ENCODE assay signal across 8 cellular contexts in the genomic region with DNA sequence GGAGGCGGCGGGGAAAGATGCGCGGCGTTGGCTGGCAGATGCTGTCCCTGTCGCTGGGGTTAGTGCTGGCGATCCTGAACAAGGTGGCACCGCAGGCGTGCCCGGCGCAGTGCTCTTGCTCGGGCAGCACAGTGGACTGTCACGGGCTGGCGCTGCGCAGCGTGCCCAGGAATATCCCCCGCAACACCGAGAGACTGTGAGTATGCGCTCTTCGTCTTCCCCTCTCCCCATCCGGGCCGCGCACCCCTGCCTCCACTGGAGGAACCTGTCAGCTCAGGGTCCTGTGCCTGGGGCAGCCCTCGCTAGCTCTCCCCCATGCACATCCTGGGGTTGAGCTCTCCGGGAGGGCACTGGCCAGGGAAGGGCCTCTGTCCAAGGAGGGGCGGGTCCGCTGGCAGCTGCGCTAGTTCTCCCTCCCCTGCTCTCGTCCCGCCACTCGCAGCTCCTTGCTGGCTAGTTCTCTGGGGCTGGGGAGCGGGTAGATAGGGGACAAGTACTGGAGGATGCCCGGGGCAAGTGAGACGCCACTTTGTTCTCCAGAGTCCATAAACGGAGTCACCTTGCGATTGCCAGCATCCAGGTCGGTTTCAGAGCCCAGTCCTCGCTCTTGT. TPM values are rescaled to one million over a fixed set of nuclear protein-coding genes. Genes with fewer than 3 reads are reported as not detected.
DNase-seq lines count a peak whose midpoint lies in the region; ATAC-seq and TF ChIP-seq lines count a peak whose summit lies in the region.

No MANE protein-coding gene starts in this region.

- POLR2A ChIA-PET in HEK293 (lab: Yijun Ruan, JAX) = interaction anchor here (0.6 to 3.6 kb wide), 8 partner anchors 11 to 112 kb away, joined by 3 to 26 read pairs (median 3); no protein-coding TSS in a partner anchor
- POLR2A ChIA-PET in T-cell (lab: Charles Lee) = no interaction called here

- H3K9me3 Mint-ChIP-seq in endothelial cell (ENCODE audit: unreplicated experiment) (no peaks in the 10 kb centered on the region), T-cell (no peaks in the 10 kb centered on the region)

- H3K27ac Mint-ChIP-seq in endothelial cell (ENCODE audit: unreplicated experiment) = no peak overlapping the region
- H3K27ac Mint-ChIP-seq in T-cell = no peak overlapping the region

- H3K9me3 ChIP-seq in HEK293 (ENCODE audit: control insufficient read depth, insufficient read depth, low read depth, low read length) (no peaks in the 10 kb centered on the region), muscle layer of colon (ENCODE audit: low read length) (no peaks in the 10 kb centered on the region)

- CTCF ChIA-PET in HEK293 (lab: Yijun Ruan, JAX) = interaction anchor here (0.7 kb wide), 1 partner anchor 12 kb away, joined by 3 read pairs; no protein-coding TSS in a partner anchor
- CTCF ChIA-PET in T-cell (lab: Charles Lee) = no interaction called here

- H3K36me3 Mint-ChIP-seq in endothelial cell (ENCODE audit: low read depth, unreplicated experiment) (peaks cover 3% of the 10 kb centered on the region), T-cell (no peaks in the 10 kb centered on the region)

- no peak for ATAC-seq in T-cell (replicated peaks in 1 of 4)
- ATAC-seq in GM21576 (IDR thresholded peaks at IDR 0.05; ENCODE audit: unreplicated experiment) = no peak
- no peak for ATAC-seq in HG02678 (IDR thresholded peaks at IDR 0.05; ENCODE audit: unreplicated experiment)

- peaks cover 21% of the 10 kb centered on the region for H3K27me3 Mint-ChIP-seq in endothelial cell (ENCODE audit: unreplicated experiment)
- peaks cover 32 to 44% of the 10 kb centered on the region in 2 donors for H3K27me3 Mint-ChIP-seq in T-cell

- H3K36me3 ChIP-seq in HEK293 (ENCODE audit: control insufficient read depth in 2 of 2, insufficient read depth in 1 of 2, low read length in 2 of 2) = peaks cover 0 to 55% of the 10 kb centered on the region in 2 experiments; a peak in 2 of 3 replicates
- no peaks in the 10 kb centered on the region for H3K36me3 ChIP-seq in muscle layer of colon (ENCODE audit: insufficient read depth, low read length)

- H3K4me3 Mint-ChIP-seq in endothelial cell (ENCODE audit: unreplicated experiment) = peak overlapping the region; percentile 90
- no peak overlapping the region for H3K4me3 Mint-ChIP-seq in T-cell

- peaks cover 22% of the 10 kb centered on the region for H3K4me1 Mint-ChIP-seq in endothelial cell (ENCODE audit: unreplicated experiment)
- H3K4me1 Mint-ChIP-seq in T-cell = peaks cover 6 to 12% (median 6%) of the 10 kb centered on the region in 3 donors

- H3K27ac ChIP-seq in HEK293 (ENCODE audit: extremely low read depth, low read depth, low read length) = peak overlapping the region; percentile 94
- peak overlapping the region; percentile 73 for H3K27ac ChIP-seq in muscle layer of colon (ENCODE audit: low read depth, low read length)

- TF ChIP-seq CTCF in HEK293 (tag by site-specific recombination; IDR thresholded peaks at IDR 0.05) = 0 out of 2 replicates have a peak, but pooled peaks have one; percentile 12
- no peak for TF ChIP-seq CTCF in endothelial cell (IDR thresholded peaks at IDR 0.05; ENCODE audit: unreplicated experiment)

- H3K27me3 ChIP-seq in muscle layer of colon (ENCODE audit: control insufficient read depth in 1 of 2, insufficient read depth in 2 of 2, low read length in 2 of 2) = no peaks in the 10 kb centered on the region

- H3K4me1 ChIP-seq in HEK293 (ENCODE audit: control insufficient read depth, insufficient read depth, low read length) = 0 out of 2 replicates have a peak, but pooled peaks cover 3% of the 10 kb centered on the region
- H3K4me1 ChIP-seq in muscle layer of colon (ENCODE audit: insufficient read depth, low read length) = peaks cover 3% of the 10 kb centered on the region

- peak overlapping the region; percentile 84 for H3K4me3 ChIP-seq in HEK293 (ENCODE audit: low read depth, low read length)
- H3K4me3 ChIP-seq in muscle layer of colon (ENCODE audit: low read depth in 1 of 2, low read length in 2 of 2) = peak overlapping the region; percentile 75 to 93

- peak; percentile 14 for DNase-seq in A172 (ENCODE audit: low spot score)
- DNase-seq in endothelial cell (ENCODE audit: low spot score) = peak; percentile 30
- no peak for DNase-seq in activated CD4-positive, CD25-positive, alpha-beta regulatory T cell (lab: John Stamatoyannopoulos, UW)
- DNase-seq in T-cell = no peak

- H3K9ac ChIP-seq in muscle layer of colon (ENCODE audit: low read length) = peak overlapping the region; percentile 69

TF ChIP-seq in HEK293, 187 proteins besides CTCF, POLR2A, EP300 and RAD21 (continues in another document):
- no peak for TF ChIP-seq ZNF610 (tag by site-specific recombination; IDR thresholded peaks at IDR 0.05; ENCODE audit: borderline replicate concordance)
- no peak for TF ChIP-seq ZNF830 (tag by site-specific recombination; IDR thresholded peaks at IDR 0.05; ENCODE audit: low read depth)
- no peak for TF ChIP-seq ZNF555 (tag by site-specific recombination; conservative IDR thresholded peaks at IDR 0.05)
- TF ChIP-seq, protein P1, sequence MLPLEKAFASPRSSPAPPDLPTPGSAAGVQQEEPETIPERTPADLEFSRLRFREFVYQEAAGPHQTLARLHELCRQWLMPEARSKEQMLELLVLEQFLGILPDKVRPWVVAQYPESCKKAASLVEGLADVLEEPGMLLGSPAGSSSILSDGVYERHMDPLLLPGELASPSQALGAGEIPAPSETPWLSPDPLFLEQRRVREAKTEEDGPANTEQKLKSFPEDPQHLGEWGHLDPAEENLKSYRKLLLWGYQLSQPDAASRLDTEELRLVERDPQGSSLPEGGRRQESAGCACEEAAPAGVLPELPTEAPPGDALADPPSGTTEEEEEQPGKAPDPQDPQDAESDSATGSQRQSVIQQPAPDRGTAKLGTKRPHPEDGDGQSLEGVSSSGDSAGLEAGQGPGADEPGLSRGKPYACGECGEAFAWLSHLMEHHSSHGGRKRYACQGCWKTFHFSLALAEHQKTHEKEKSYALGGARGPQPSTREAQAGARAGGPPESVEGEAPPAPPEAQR (tag by site-specific recombination; IDR thresholded peaks at IDR 0.05) = no peak
- peak; percentile 33; the same call in 1 of the 2 replicates for TF ChIP-seq ZNF398 (tag by site-specific recombination; IDR thresholded peaks at IDR 0.05)
- TF ChIP-seq ZNF239 (tag by site-specific recombination; IDR thresholded peaks at IDR 0.05) = no peak
- no peak for TF ChIP-seq IKZF3 (tag by site-specific recombination; IDR thresholded peaks at IDR 0.05)
- no peak for TF ChIP-seq KLF16 (tag by site-specific recombination; IDR thresholded peaks at IDR 0.05)
- TF ChIP-seq ZSCAN16 (tag by site-specific recombination; IDR thresholded peaks at IDR 0.05) = no peak
- no peak for TF ChIP-seq KLF10 (tag by site-specific recombination; IDR thresholded peaks at IDR 0.05)
- no peak for TF ChIP-seq ZNF629 (tag by site-specific recombination; IDR thresholded peaks at IDR 0.05)
- TF ChIP-seq ZNF645 (tag by site-specific recombination; IDR thresholded peaks at IDR 0.05) = 0 out of 2 replicates have a peak, but pooled peaks have one; percentile 59
- TF ChIP-seq ZBTB21 (tag by site-specific recombination; IDR thresholded peaks at IDR 0.05) = no peak
- no peak for TF ChIP-seq PRDM1 (tag by site-specific recombination; IDR thresholded peaks at IDR 0.05)
- no peak for TF ChIP-seq ZBTB1 (tag by site-specific recombination; IDR thresholded peaks at IDR 0.05)
- TF ChIP-seq ZNF621 (tag by site-specific recombination; IDR thresholded peaks at IDR 0.05) = no peak
- no peak for TF ChIP-seq ZNF433 (tag by site-specific recombination; IDR thresholded peaks at IDR 0.05; ENCODE audit: low read depth)
- peak; percentile 80 for TF ChIP-seq ZNF335 (tag by site-specific recombination; conservative IDR thresholded peaks at IDR 0.05)
- no peak for TF ChIP-seq SP3 (tag by site-specific recombination; IDR thresholded peaks at IDR 0.05)
- TF ChIP-seq HOXA7 (CRISPR knock-in tag; IDR thresholded peaks at IDR 0.05; ENCODE audit: borderline replicate concordance) = no peak
- no peak for TF ChIP-seq ZFP41 (tag by site-specific recombination; IDR thresholded peaks at IDR 0.05; ENCODE audit: borderline replicate concordance)
- TF ChIP-seq GLI2 (tag by site-specific recombination; IDR thresholded peaks at IDR 0.05; ENCODE audit: borderline replicate concordance, low read depth) = no peak
- no peak for TF ChIP-seq ZNF175 (tag by site-specific recombination; IDR thresholded peaks at IDR 0.05)
- TF ChIP-seq ZBTB48 (tag by site-specific recombination; IDR thresholded peaks at IDR 0.05) = no peak

RNA-seq across cellular contexts. Expression of gene SLIT2, which starts 2.2 kb away (rescaled TPM):
- total RNA-seq in A172 (2014; rRNA removed; shearing (Covaris generic)) = 14.6 and 16.8 TPM in 2 replicates
- total RNA-seq in endothelial cell (ENCODE audit: unreplicated experiment) (8.1 TPM), T-cell (under 1 TPM in 3 of 5 donors, not detected in 2; 0.03 to 0.50 (median 0.22) TPM)

Comparison
In these comparisons a context has a peak if more than half of its experiments do, and no peak if none do; other contexts are left out.
1. DNase-seq: peak in A172 (single experiment) and endothelial cell (single experiment); none in activated CD4-positive, CD25-positive, alpha-beta regulatory T cell (0 of 4) and T-cell (0 of 34).